25 cellular contexts compared by ENCODE assay signal in the genomic region with DNA sequence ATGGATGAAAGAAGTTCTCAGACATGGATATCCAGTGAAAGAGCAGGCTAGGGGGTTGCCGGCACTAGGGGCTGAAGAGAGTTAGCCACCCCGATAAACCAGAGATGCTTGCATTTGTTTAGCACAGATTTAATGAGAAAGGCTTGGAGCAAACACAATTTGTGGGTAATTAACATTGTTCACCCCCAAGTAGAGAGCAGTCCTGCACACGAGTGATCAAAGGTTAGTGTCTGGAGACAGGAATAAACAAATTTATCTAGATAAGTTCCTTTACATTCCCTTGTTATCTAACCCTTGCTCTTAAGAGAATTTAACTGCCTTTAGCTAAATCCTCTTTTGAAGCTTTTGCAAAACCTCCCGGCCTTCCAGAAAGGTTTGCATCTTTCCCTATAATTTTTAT. TPM values are rescaled to one million over a fixed set of nuclear protein-coding genes. Genes with fewer than 3 reads are reported as not detected.
DNase-seq lines count a peak whose midpoint lies in the region; ATAC-seq and TF ChIP-seq lines count a peak whose summit lies in the region.
"Had no signal": no experiment of that assay in that cellular context is flagged by ENCODE, and none has a peak within 500 bp of the region (broad histone marks: within the 10 kb centered on the region; RNA-seq: fewer than 3 reads in every experiment).

No MANE protein-coding gene starts in this region.

- intact Hi-C loops in transverse colon (cut with DNase I; ENCODE audit: low total_unique reads): loop anchor here (5.0 to 10.0 kb wide), 2 partner anchors 194 to 311 kb away; no protein-coding TSS in a partner anchor

- no peak for DNase-seq in HFFc6
- DNase-seq in endodermal cell: no peak
- DNase-seq in mesothelial cell of epicardium (ENCODE audit: low spot score in 2 of 2, unreplicated experiment in 2 of 2): no peak
- DNase-seq in transverse colon: no peak
- DNase-seq in COLO829 (ENCODE audit: low spot score): no peak
- DNase-seq in stimulated activated CD4-positive, alpha-beta T cell treated with anti-CD3 and anti-CD28 coated beads, Interleukin-4, amount 100 ng/mL, for 24 hours: no peak
- DNase-seq: AML-193; CD4-positive, alpha-beta T cell; COR-L47; NCI-H1105; NCI-H146; NCI-H1930; NCI-H446; NCI-H526; NCI-H82; NK-92 treated with Interleukin-12 subunit alpha and Interleukin-12 subunit beta, amount 100 ng/mL, for 24 hours; PC-9; SJCRH30 had no signal

- H3K36me3 Mint-ChIP-seq in HFFc6 (ENCODE audit: low read depth) (peaks cover 32% of the 10 kb centered on the region), endodermal cell (ENCODE audit: low read depth) (peaks cover 65% of the 10 kb centered on the region), mesothelial cell of epicardium (peaks cover 53% of the 10 kb centered on the region)

- H3K27ac ChIP-seq in endodermal cell (ENCODE audit: low read depth, low read length) (no peak overlapping the region), transverse colon (peak overlapping the region; percentile 56 to 64 (median 58))
- H3K27ac ChIP-seq: A549; BLaER1 treated with 17β-estradiol and CSF1 and Interleukin-3, amounts not matched to agents 10 nM and 100 nM; PC-9; SJCRH30 had no signal

- H3K27me3 Mint-ChIP-seq in HFFc6 (ENCODE audit: insufficient read depth) (peaks cover 2% of the 10 kb centered on the region; the same call in 1 of the 2 replicates), endodermal cell (ENCODE audit: insufficient read depth) (no peaks in the 10 kb centered on the region), mesothelial cell of epicardium (ENCODE audit: low read depth) (no peaks in the 10 kb centered on the region)
- H3K27me3 Mint-ChIP-seq: CD4-positive, alpha-beta T cell had no signal

- H3K9me3 ChIP-seq in endodermal cell (ENCODE audit: control insufficient read depth, low read length) (peaks cover 34% of the 10 kb centered on the region), transverse colon (peaks cover 5 to 6% of the 10 kb centered on the region in 2 donors)
- H3K9me3 ChIP-seq: A549, HAP-1, SJCRH30 had no signal

- in situ Hi-C loops in transverse colon (cut with MboI; ENCODE audit: low pct_ligation_motif_present in 1 of 4, low pct_unique_long_range_greater_than_20kb in 1 of 4, low sequenced_read_pairs in 3 of 4): loop anchor here (10.0 to 25.0 kb wide), 5 partner anchors 94 to 344 kb away; partner anchors contain the start of gene ARMC9 (in 1 of the 4)

- H3K27me3 ChIP-seq in endodermal cell (ENCODE audit: control insufficient read depth, insufficient read depth, low read length, poor library complexity, severe bottlenecking): no peaks in the 10 kb centered on the region
- H3K27me3 ChIP-seq in transverse colon: no peaks in the 10 kb centered on the region
- H3K27me3 ChIP-seq: BLaER1 treated with 17β-estradiol and CSF1 and Interleukin-3, amounts not matched to agents 10 nM and 100 nM; SJCRH30 had no signal

- H3K9ac ChIP-seq in endodermal cell (ENCODE audit: extremely low read depth, low read length, poor library complexity, severe bottlenecking): peak overlapping the region; percentile 4

- peak overlapping the region; percentile 70 for H3K4me3 ChIP-seq in endodermal cell (ENCODE audit: low read length)
- H3K4me3 ChIP-seq in transverse colon: no peak overlapping the region
- H3K4me3 ChIP-seq: A549, GM23338, HAP-1, PC-9, SJCRH30 had no signal

- 82 to 93% methylated on average over 2 to 4 of the region's 4 CpGs for WGBS in endodermal cell (ENCODE audit: insufficient coverage in 1 of 2, insufficient read length in 1 of 2), 2 experiments
- 60 to 80% methylated on average over 2 to 4 of the region's 4 CpGs for WGBS in transverse colon (ENCODE audit: low coverage in 1 of 2), 2 donors

- H3K4me3 Mint-ChIP-seq in HFFc6 (no peak overlapping the region), endodermal cell (peak overlapping the region; percentile 1), mesothelial cell of epicardium (no peak overlapping the region)
- H3K4me3 Mint-ChIP-seq: CD4-positive, alpha-beta T cell; GM23338 had no signal

- TF ChIP-seq EP300 in transverse colon (IDR thresholded peaks at IDR 0.05; ENCODE audit: low read depth): no peak

- peaks cover 71% of the 10 kb centered on the region for H3K36me3 ChIP-seq in endodermal cell (ENCODE audit: control insufficient read depth, insufficient read depth, low read length)
- H3K36me3 ChIP-seq in transverse colon: peaks cover 0 to 16% (median 2%) of the 10 kb centered on the region in 4 donors

- H3K9me3 Mint-ChIP-seq in HFFc6: no peaks in the 10 kb centered on the region; the same call in 1 of the 2 replicates
- peaks cover 37% of the 10 kb centered on the region for H3K9me3 Mint-ChIP-seq in endodermal cell
- H3K9me3 Mint-ChIP-seq in mesothelial cell of epicardium: peaks cover 27% of the 10 kb centered on the region

- H3K4me1 Mint-ChIP-seq in HFFc6 (ENCODE audit: low read depth): peaks cover 62% of the 10 kb centered on the region
- H3K4me1 Mint-ChIP-seq in endodermal cell: peaks cover 10% of the 10 kb centered on the region
- peaks cover 6% of the 10 kb centered on the region for H3K4me1 Mint-ChIP-seq in mesothelial cell of epicardium
- H3K4me1 Mint-ChIP-seq: GM23338 had no signal

- ATAC-seq in GM18867 (IDR thresholded peaks at IDR 0.05; ENCODE audit: unreplicated experiment): no peak
- ATAC-seq: A549, GM23338, Right ventricle myocardium inferior, SK-N-SH treated with all-trans-retinoic acid at 6 μM for 48 hours had no signal

- no peak for TF ChIP-seq POLR2A in transverse colon (IDR thresholded peaks at IDR 0.05)

- TF ChIP-seq CTCF in HFFc6 (IDR thresholded peaks at IDR 0.05) (no peak), endodermal cell (conservative IDR thresholded peaks at IDR 0.05) (no peak), mesothelial cell of epicardium (IDR thresholded peaks at IDR 0.05; ENCODE audit: unreplicated experiment) (no peak), transverse colon (IDR thresholded peaks at IDR 0.05) (no peak)

- H3K27ac Mint-ChIP-seq in HFFc6 (peak overlapping the region; percentile 47), endodermal cell (peak overlapping the region; percentile 55), mesothelial cell of epicardium (peak overlapping the region; percentile 27)
- H3K27ac Mint-ChIP-seq: CD4-positive, alpha-beta T cell; GM23338 had no signal

- H3K4me1 ChIP-seq in endodermal cell (ENCODE audit: control insufficient read depth, insufficient read depth, low read length): peaks cover 2% of the 10 kb centered on the region
- H3K4me1 ChIP-seq in transverse colon: peaks cover 3 to 42% (median 17%) of the 10 kb centered on the region in 4 donors
- H3K4me1 ChIP-seq: SJCRH30 had no signal

RNA-seq across cellular contexts. Expression of gene HTR2B, which starts 23.9 kb away (rescaled TPM):
- under 1 TPM in 5 of 6 experiments, not detected in 1; 0.09 to 0.33 (median 0.26) TPM for total RNA-seq in HFFc6 (2021; fragmentation: NEBNext Ultra II Directional; extraction: Animal tissue kit (Norgen Biotek cat#: 25700))
- total RNA-seq in endodermal cell (not detected), mesothelial cell of epicardium (2.6 to 3.7 TPM (median 3.4 TPM) in 3 replicates), transverse colon (1 to 10 TPM in 1 of 4 donors, under 1 TPM in 2, not detected in 1; 0.40 to 6.2 (median 0.82) TPM)
- polyA plus RNA-seq in endodermal cell (2013, experiment 1 of 2): not detected
- not detected for polyA plus RNA-seq in endodermal cell (2013, experiment 2 of 2)
- total RNA-seq: GM23338, PC-9, Right ventricle myocardium inferior had no signal

RNA-seq across cellular contexts. Expression of gene PSMD1, which starts 44.3 kb away (rescaled TPM):
- total RNA-seq in HFFc6 (2021; fragmentation: NEBNext Ultra II Directional; extraction: Animal tissue kit (Norgen Biotek cat#: 25700)): 100 to 1,000 TPM; 139 to 200 (median 167) TPM
- total RNA-seq in endodermal cell (100 to 1,000 TPM; 148 to 158 TPM), mesothelial cell of epicardium (78.9 to 83.6 TPM (median 83.3 TPM) in 3 replicates), transverse colon (10 to 100 TPM; 24.3 to 85.3 (median 74.7) TPM)
- polyA plus RNA-seq in endodermal cell (2013, experiment 1 of 2): 102 TPM
- 99.3 TPM for polyA plus RNA-seq in endodermal cell (2013, experiment 2 of 2)
